Comparison of ENCODE assay signal across 28 cellular contexts in genomic region chr17:44382917-44383316, GRCh38. TPM values are rescaled to one million over a fixed set of nuclear protein-coding genes. Genes with fewer than 3 reads are reported as not detected.
"Had no signal": no experiment of that assay in that cellular context is flagged by ENCODE, and none has a peak within 500 bp of the region (broad histone marks: within the 10 kb centered on the region; RNA-seq: fewer than 3 reads in every experiment).

No MANE protein-coding gene starts in this region.

- H3K36me3 Mint-ChIP-seq: naive thymus-derived CD8-positive, alpha-beta T cell; neural progenitor cell; stimulated activated memory B cell treated with anti-CD40 and anti-IgM and Interleukin-4, amounts not matched to agents 10 μg/mL and 1 μg/mL and 100 μg/mL, for 72 hours had no signal

- H3K9me3 ChIP-seq: left lung, lower lobe of right lung, neutrophil, right atrium auricular region, right lobe of liver, tibial nerve, upper lobe of left lung, vagina had no signal

- H3K27ac Mint-ChIP-seq: naive thymus-derived CD8-positive, alpha-beta T cell; nephron; neural progenitor cell; progenitor cell of endocrine pancreas; stimulated activated memory B cell treated with anti-CD40 and anti-IgM and Interleukin-4, amounts not matched to agents 10 μg/mL and 1 μg/mL and 100 μg/mL, for 72 hours; stimulated activated naive CD8-positive, alpha-beta T cell treated with anti-CD3 and anti-CD28 coated beads, Interleukin-15, amount 100 ng/mL, for 72 hours had no signal

- H3K4me3 ChIP-seq: left lung, lower lobe of right lung, neural progenitor cell, right atrium auricular region, right lobe of liver, smooth muscle cell, tibial nerve, upper lobe of left lung, vagina had no signal

- H3K4me1 ChIP-seq: parathyroid adenoma had no signal

- H3K9ac ChIP-seq: neural progenitor cell, parathyroid adenoma had no signal

- H3K9me3 Mint-ChIP-seq: naive thymus-derived CD8-positive, alpha-beta T cell; nephron; stimulated activated memory B cell treated with anti-CD40 and anti-IgM and Interleukin-4, amounts not matched to agents 10 μg/mL and 1 μg/mL and 100 μg/mL, for 72 hours; stimulated activated naive CD8-positive, alpha-beta T cell treated with anti-CD3 and anti-CD28 coated beads, Interleukin-15, amount 100 ng/mL, for 72 hours had no signal

- H3K4me3 Mint-ChIP-seq: naive thymus-derived CD8-positive, alpha-beta T cell; nephron; neural progenitor cell; stimulated activated memory B cell treated with anti-CD40 and anti-IgM and Interleukin-4, amounts not matched to agents 10 μg/mL and 1 μg/mL and 100 μg/mL, for 72 hours; stimulated activated naive CD8-positive, alpha-beta T cell treated with anti-CD3 and anti-CD28 coated beads, Interleukin-15, amount 100 ng/mL, for 72 hours had no signal

- H3K27me3 ChIP-seq: right atrium auricular region, vagina had no signal

- H3K27ac ChIP-seq: left lung, lower lobe of right lung, neural progenitor cell, neutrophil, parathyroid adenoma, right atrium auricular region, right lobe of liver, tibial nerve, upper lobe of left lung, vagina had no signal

- DNase-seq: hippocampal formation; islet precursor cell; left colon; left lung; lower lobe of right lung; mammary epithelial cell; mesenchymal stem cell; naive thymus-derived CD8-positive, alpha-beta T cell; occipital lobe; stimulated activated CD4-positive, alpha-beta T cell treated with anti-CD3 and anti-CD28 coated beads, Interleukin-1b, Interleukin-23, amount 100 ng/mL, for 48 hours; stimulated activated CD4-positive, alpha-beta T cell treated with anti-CD3 and anti-CD28 coated beads, Interleukin-2, amount 100 ng/mL, for 48 hours; stimulated activated CD4-positive, alpha-beta T cell treated with anti-CD3 and anti-CD28 coated beads, Interleukin-4, amount 100 ng/mL, for 4 hours; stimulated activated CD8-positive, alpha-beta memory T cell treated with anti-CD3 and anti-CD28 coated beads, Interleukin-4, amount 100 ng/mL, for 48 hours; stimulated activated naive CD4-positive, alpha-beta T cell treated with Interleukin-2 at 50 U/mL for 16 hours; stimulated activated naive CD8-positive, alpha-beta T cell treated with anti-CD3 and anti-CD28 coated beads, Interleukin-15, amount 100 ng/mL, for 72 hours; substantia nigra had no signal

- H3K36me3 ChIP-seq: left lung, lower lobe of right lung, neural progenitor cell, neutrophil, right atrium auricular region, right lobe of liver, tibial nerve, upper lobe of left lung, vagina had no signal

RNA-seq across cellular contexts. Expression of gene ITGA2B, which starts 6.5 kb away (rescaled TPM):
- polyA plus RNA-seq: naive thymus-derived CD8-positive, alpha-beta T cell had no signal
